In the genomic region with DNA sequence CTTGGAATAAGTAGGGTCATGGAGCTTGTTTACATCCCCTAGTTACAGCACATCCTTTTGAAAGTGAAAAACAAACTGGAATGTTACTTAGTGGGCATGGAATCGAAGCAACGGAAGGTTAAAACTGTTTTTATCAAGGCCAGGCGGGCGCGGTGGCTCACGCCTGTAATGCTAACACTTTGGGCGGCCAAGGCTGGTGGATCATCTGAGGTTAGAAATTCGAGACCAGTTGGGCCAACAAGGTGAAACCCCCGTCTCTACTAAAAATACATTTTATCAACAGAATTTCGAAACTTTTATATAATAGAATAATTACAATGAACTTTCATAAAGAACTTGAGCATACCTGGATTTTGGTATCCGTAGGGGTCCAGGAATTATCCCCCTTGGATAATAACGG, we compare ENCODE assay signal across 8 cellular contexts. TPM values are rescaled to one million over a fixed set of nuclear protein-coding genes. Genes with fewer than 3 reads are reported as not detected.
A peak's percentile ranks its signal among the peaks of the same experiment; 100 is the strongest.
DNase-seq lines count a peak whose midpoint lies in the region; ATAC-seq lines count a peak whose summit lies in the region.

No MANE protein-coding gene starts in this region.

- H3K36me3 Mint-ChIP-seq in activated naive CD8-positive, alpha-beta T cell treated with anti-CD3 and anti-CD28 coated beads for 36 hours = peaks cover 23% of the 10 kb centered on the region

- DNase-seq in NCI-H146 treated with DMSO at 0.1 percent for 48 hours (lab: John Stamatoyannopoulos, UW; ENCODE audit: unreplicated experiment) = peak; percentile 10
- DNase-seq in NCI-H146 (lab: John Stamatoyannopoulos, UW) = no peak
- no peak for DNase-seq in activated naive CD8-positive, alpha-beta T cell treated with anti-CD3 and anti-CD28 coated beads for 36 hours
- DNase-seq in stimulated activated naive CD8-positive, alpha-beta T cell treated with anti-CD3 and anti-CD28 coated beads, Interleukin-15, amount 100 ng/mL, for 72 hours = no peak
- DNase-seq in stimulated activated naive CD4-positive, alpha-beta T cell treated with Interleukin-2 at 50 U/mL for 16 hours (lab: John Stamatoyannopoulos, UW) = no peak
- DNase-seq in NCI-H2029 treated with DMSO at 0.1 percent for 48 hours (lab: John Stamatoyannopoulos, UW) = no peak

- H3K4me3 ChIP-seq in iPS-20b (ENCODE audit: low read length) = peak overlapping the region; percentile 91; the same call in 1 of the 2 replicates

- peaks cover 26% of the 10 kb centered on the region for H3K36me3 ChIP-seq in iPS-20b (ENCODE audit: insufficient read depth, low read depth, low read length)

- H3K9ac ChIP-seq in iPS-20b (ENCODE audit: low read depth, low read length) = peak overlapping the region; percentile 89; the same call in 1 of the 2 replicates

- H3K9me3 Mint-ChIP-seq in activated naive CD8-positive, alpha-beta T cell treated with anti-CD3 and anti-CD28 coated beads for 36 hours = no peaks in the 10 kb centered on the region
- no peaks in the 10 kb centered on the region for H3K9me3 Mint-ChIP-seq in stimulated activated naive CD8-positive, alpha-beta T cell treated with anti-CD3 and anti-CD28 coated beads, Interleukin-15, amount 100 ng/mL, for 72 hours

- H3K4me3 Mint-ChIP-seq in activated naive CD8-positive, alpha-beta T cell treated with anti-CD3 and anti-CD28 coated beads for 36 hours = peak overlapping the region; percentile 92
- peak overlapping the region; percentile 90 to 94 for H3K4me3 Mint-ChIP-seq in stimulated activated naive CD8-positive, alpha-beta T cell treated with anti-CD3 and anti-CD28 coated beads, Interleukin-15, amount 100 ng/mL, for 72 hours

- peaks cover 3% of the 10 kb centered on the region for H3K27me3 Mint-ChIP-seq in activated naive CD8-positive, alpha-beta T cell treated with anti-CD3 and anti-CD28 coated beads for 36 hours
- no peaks in the 10 kb centered on the region for H3K27me3 Mint-ChIP-seq in stimulated activated naive CD8-positive, alpha-beta T cell treated with anti-CD3 and anti-CD28 coated beads, Interleukin-15, amount 100 ng/mL, for 72 hours

- H3K27ac ChIP-seq in iPS-20b (ENCODE audit: low read length) = no peak overlapping the region

- H3K27ac Mint-ChIP-seq in activated naive CD8-positive, alpha-beta T cell treated with anti-CD3 and anti-CD28 coated beads for 36 hours = peak overlapping the region; percentile 90
- peak overlapping the region in 1 of 2 donors; percentile 98 for H3K27ac Mint-ChIP-seq in stimulated activated naive CD8-positive, alpha-beta T cell treated with anti-CD3 and anti-CD28 coated beads, Interleukin-15, amount 100 ng/mL, for 72 hours

- peaks cover 6% of the 10 kb centered on the region; the same call in 1 of the 2 replicates for H3K4me1 ChIP-seq in iPS-20b (ENCODE audit: insufficient read depth, low read length)

- no peaks in the 10 kb centered on the region for H3K9me3 ChIP-seq in iPS-20b (ENCODE audit: insufficient read depth, low read depth, low read length)

- no peak for ATAC-seq in stimulated activated naive CD8-positive, alpha-beta T cell treated with anti-CD3 and anti-CD28 coated beads, Interleukin-15, amount 100 ng/mL, for 72 hours
- no peak for ATAC-seq in HG02938 (IDR thresholded peaks at IDR 0.05; ENCODE audit: unreplicated experiment)

- no peaks in the 10 kb centered on the region for H3K27me3 ChIP-seq in iPS-20b (ENCODE audit: insufficient read depth, low read length)

- H3K4me1 Mint-ChIP-seq in activated naive CD8-positive, alpha-beta T cell treated with anti-CD3 and anti-CD28 coated beads for 36 hours = peaks cover 27% of the 10 kb centered on the region
- peaks cover 43% of the 10 kb centered on the region for H3K4me1 Mint-ChIP-seq in stimulated activated naive CD8-positive, alpha-beta T cell treated with anti-CD3 and anti-CD28 coated beads, Interleukin-15, amount 100 ng/mL, for 72 hours

RNA-seq across cellular contexts. Expression of a gene that starts 1.1 kb away (rescaled TPM):
- 10 to 100 TPM; 70.3 to 70.8 TPM for total RNA-seq in activated naive CD8-positive, alpha-beta T cell treated with anti-CD3 and anti-CD28 coated beads for 36 hours

RNA-seq across cellular contexts. Expression of a gene that starts 9.4 kb away (rescaled TPM):
- total RNA-seq in activated naive CD8-positive, alpha-beta T cell treated with anti-CD3 and anti-CD28 coated beads for 36 hours = 100 to 1,000 TPM; 142 to 154 TPM

RNA-seq across cellular contexts. Expression of a gene that starts 23.3 kb away (rescaled TPM):
- 10 to 100 TPM; 75.8 to 77.9 TPM for total RNA-seq in activated naive CD8-positive, alpha-beta T cell treated with anti-CD3 and anti-CD28 coated beads for 36 hours

RNA-seq across cellular contexts. Expression of a gene that starts 42.0 kb away (rescaled TPM):
- not detected for total RNA-seq in activated naive CD8-positive, alpha-beta T cell treated with anti-CD3 and anti-CD28 coated beads for 36 hours
